8 cellular contexts compared by ENCODE assay signal in genomic region chr2:27380626-27381556, GRCh38. TPM values are rescaled to one million over a fixed set of nuclear protein-coding genes. Genes with fewer than 3 reads are reported as not detected.
A peak's percentile ranks its signal among the peaks of the same experiment; 100 is the strongest.
DNase-seq lines count a peak whose midpoint lies in the region; ATAC-seq and TF ChIP-seq lines count a peak whose summit lies in the region.

Gene ZNF513 (minus strand): TSS chr2:27380734. CDS start chr2:27380526, 208 bp downstream.

- H3K9me3 Mint-ChIP-seq in stimulated activated naive CD8-positive, alpha-beta T cell treated with anti-CD3 and anti-CD28 coated beads, Interleukin-15, amount 100 ng/mL, for 72 hours = no peaks in the 10 kb centered on the region

- no peak within 1 kb of the TSS for H2AFZ ChIP-seq in Loucy (ENCODE audit: low read length)
- H2AFZ ChIP-seq in neural cell (ENCODE audit: low read depth, low read length) = peak within 1 kb of the TSS; percentile 59

- H3K4me3 Mint-ChIP-seq in stimulated activated naive CD8-positive, alpha-beta T cell treated with anti-CD3 and anti-CD28 coated beads, Interleukin-15, amount 100 ng/mL, for 72 hours = peak within 1 kb of the TSS; percentile 90 to 93

- H3K9ac ChIP-seq in Loucy (ENCODE audit: low read depth, low read length, poor library complexity, severe bottlenecking) (peak within 1 kb of the TSS; percentile 62), neural cell (ENCODE audit: low read length) (peak within 1 kb of the TSS; percentile 84)

- H3K9me2 ChIP-seq in Loucy (replicated peaks; ENCODE audit: low read depth, low read length) (no peaks in the 10 kb centered on the region), neural cell (ENCODE audit: insufficient read depth, low read length) (no peaks in the 10 kb centered on the region)

- peak; percentile 94 for DNase-seq in DMS79 (lab: John Stamatoyannopoulos, UW)
- DNase-seq in RWPE2 (ENCODE audit: low spot score) = peak; percentile 97
- DNase-seq in activated effector memory CD4-positive, alpha-beta T cell treated with anti-CD3 and anti-CD28 coated beads, Interleukin-2, amount 50 U/mL, for 16 hours = peak; percentile 95
- DNase-seq in fibroblast of the aortic adventitia (ENCODE audit: low read depth) = peak; percentile 93
- peak; percentile 78 to 91 for DNase-seq in stimulated activated naive CD8-positive, alpha-beta T cell treated with anti-CD3 and anti-CD28 coated beads, Interleukin-15, amount 100 ng/mL, for 72 hours

- peak within 1 kb of the TSS; percentile 60 for H3K4me2 ChIP-seq in Loucy (ENCODE audit: low read depth, low read length, poor library complexity, severe bottlenecking)
- H3K4me2 ChIP-seq in neural cell (ENCODE audit: low read length) = peak within 1 kb of the TSS; percentile 91

- H3K9me3 ChIP-seq in Loucy (ENCODE audit: insufficient read depth, low read depth, low read length) = no peaks in the 10 kb centered on the region
- no peaks in the 10 kb centered on the region for H3K9me3 ChIP-seq in RWPE2 (ENCODE audit: severe bottlenecking)
- no peaks in the 10 kb centered on the region for H3K9me3 ChIP-seq in neural cell (ENCODE audit: low read length)

- peaks cover 55% of the 10 kb centered on the region for H3K4me1 Mint-ChIP-seq in stimulated activated naive CD8-positive, alpha-beta T cell treated with anti-CD3 and anti-CD28 coated beads, Interleukin-15, amount 100 ng/mL, for 72 hours

- H3K4me3 ChIP-seq in Loucy (ENCODE audit: low read length, poor library complexity, severe bottlenecking) (peak within 1 kb of the TSS; percentile 75), RWPE2 (ENCODE audit: severe bottlenecking) (peak within 1 kb of the TSS; percentile 86), fibroblast of the aortic adventitia (ENCODE audit: low read depth, low read length) (peak within 1 kb of the TSS; percentile 88), neural cell (ENCODE audit: low read length) (peak within 1 kb of the TSS; percentile 72)

- H3K79me2 ChIP-seq in Loucy (ENCODE audit: insufficient read depth, low read length) (no peaks in the 10 kb centered on the region), neural cell (replicated peaks; ENCODE audit: insufficient read depth, low read length) (peaks cover 12% of the 10 kb centered on the region)

- H3K4me1 ChIP-seq in Loucy (ENCODE audit: insufficient read depth, low read length, poor library complexity, severe bottlenecking) (no peaks in the 10 kb centered on the region), RWPE2 (ENCODE audit: insufficient read depth, poor library complexity, severe bottlenecking) (peaks cover 10% of the 10 kb centered on the region)

- H3K27ac Mint-ChIP-seq in stimulated activated naive CD8-positive, alpha-beta T cell treated with anti-CD3 and anti-CD28 coated beads, Interleukin-15, amount 100 ng/mL, for 72 hours = peak within 1 kb of the TSS; percentile 92 to 96

- H3K27ac ChIP-seq in RWPE2 (ENCODE audit: poor library complexity, severe bottlenecking) = peak within 1 kb of the TSS; percentile 71
- H3K27ac ChIP-seq in neural cell (ENCODE audit: low read length) = peak within 1 kb of the TSS; percentile 82

- ATAC-seq in GM21825 (IDR thresholded peaks at IDR 0.05; ENCODE audit: unreplicated experiment) (peak; percentile 86), RWPE2 (ENCODE audit: low read depth) (peak; percentile 87)
- peak; percentile 92 for ATAC-seq in stimulated activated naive CD8-positive, alpha-beta T cell treated with anti-CD3 and anti-CD28 coated beads, Interleukin-15, amount 100 ng/mL, for 72 hours

- H3K27me3 ChIP-seq in Loucy (ENCODE audit: insufficient read depth, low read length, poor library complexity, severe bottlenecking) = no peaks in the 10 kb centered on the region
- H3K27me3 ChIP-seq in RWPE2 (ENCODE audit: insufficient read depth, poor library complexity, severe bottlenecking) = no peaks in the 10 kb centered on the region
- no peaks in the 10 kb centered on the region for H3K27me3 ChIP-seq in neural cell (ENCODE audit: insufficient read depth, low read depth, low read length)

- TF ChIP-seq RAD21 in neural cell (conservative IDR thresholded peaks at IDR 0.05) = no peak

- no peaks in the 10 kb centered on the region for H3K27me3 Mint-ChIP-seq in stimulated activated naive CD8-positive, alpha-beta T cell treated with anti-CD3 and anti-CD28 coated beads, Interleukin-15, amount 100 ng/mL, for 72 hours

- H4K20me1 ChIP-seq in Loucy (ENCODE audit: insufficient read depth, low read length, poor library complexity, severe bottlenecking) = no peaks in the 10 kb centered on the region
- H4K20me1 ChIP-seq in neural cell (ENCODE audit: insufficient read depth) = no peaks in the 10 kb centered on the region

- H3F3A ChIP-seq in Loucy (ENCODE audit: low read depth) = peaks cover 7% of the 10 kb centered on the region
- no peaks in the 10 kb centered on the region for H3F3A ChIP-seq in neural cell (ENCODE audit: insufficient read depth, low read length, poor library complexity, severe bottlenecking)

- TF ChIP-seq CTCF in Loucy (conservative IDR thresholded peaks at IDR 0.05; ENCODE audit: low read length) (no peak), RWPE2 (IDR thresholded peaks at IDR 0.05; ENCODE audit: poor library complexity, severe bottlenecking) (no peak), fibroblast of the aortic adventitia (IDR thresholded peaks at IDR 0.05; ENCODE audit: insufficient read depth, low read length) (no peak), neural cell (IDR thresholded peaks at IDR 0.05; ENCODE audit: poor library complexity, severe bottlenecking) (peak; percentile 19)

- peak; percentile 72 for TF ChIP-seq EP300 in neural cell (conservative IDR thresholded peaks at IDR 0.05; ENCODE audit: poor library complexity, severe bottlenecking)

- peaks cover 87% of the 10 kb centered on the region; the same call in 1 of the 2 replicates for H3K36me3 ChIP-seq in Loucy (ENCODE audit: insufficient read depth, low read length)
- H3K36me3 ChIP-seq in RWPE2 (ENCODE audit: low read depth) = peaks cover 81% of the 10 kb centered on the region
- no peaks in the 10 kb centered on the region for H3K36me3 ChIP-seq in neural cell (ENCODE audit: insufficient read depth, low read length)

TF ChIP-seq in neural cell, 6 proteins besides CTCF, POLR2A, EP300 and RAD21:
- TF ChIP-seq TAF1 (IDR thresholded peaks at IDR 0.05; ENCODE audit: low read depth) (peak; percentile 58), EZH2 (IDR thresholded peaks at IDR 0.05; ENCODE audit: borderline replicate concordance, insufficient read depth, low read length, poor library complexity, severe bottlenecking) (no peak), SMC3 (conservative IDR thresholded peaks at IDR 0.05; ENCODE audit: poor library complexity) (no peak), MXI1 (conservative IDR thresholded peaks at IDR 0.05; ENCODE audit: poor library complexity, severe bottlenecking) (peak; percentile 71), POLR2AphosphoS5 (IDR thresholded peaks at IDR 0.05) (peak; percentile 82)
- TF ChIP-seq, protein P1, sequence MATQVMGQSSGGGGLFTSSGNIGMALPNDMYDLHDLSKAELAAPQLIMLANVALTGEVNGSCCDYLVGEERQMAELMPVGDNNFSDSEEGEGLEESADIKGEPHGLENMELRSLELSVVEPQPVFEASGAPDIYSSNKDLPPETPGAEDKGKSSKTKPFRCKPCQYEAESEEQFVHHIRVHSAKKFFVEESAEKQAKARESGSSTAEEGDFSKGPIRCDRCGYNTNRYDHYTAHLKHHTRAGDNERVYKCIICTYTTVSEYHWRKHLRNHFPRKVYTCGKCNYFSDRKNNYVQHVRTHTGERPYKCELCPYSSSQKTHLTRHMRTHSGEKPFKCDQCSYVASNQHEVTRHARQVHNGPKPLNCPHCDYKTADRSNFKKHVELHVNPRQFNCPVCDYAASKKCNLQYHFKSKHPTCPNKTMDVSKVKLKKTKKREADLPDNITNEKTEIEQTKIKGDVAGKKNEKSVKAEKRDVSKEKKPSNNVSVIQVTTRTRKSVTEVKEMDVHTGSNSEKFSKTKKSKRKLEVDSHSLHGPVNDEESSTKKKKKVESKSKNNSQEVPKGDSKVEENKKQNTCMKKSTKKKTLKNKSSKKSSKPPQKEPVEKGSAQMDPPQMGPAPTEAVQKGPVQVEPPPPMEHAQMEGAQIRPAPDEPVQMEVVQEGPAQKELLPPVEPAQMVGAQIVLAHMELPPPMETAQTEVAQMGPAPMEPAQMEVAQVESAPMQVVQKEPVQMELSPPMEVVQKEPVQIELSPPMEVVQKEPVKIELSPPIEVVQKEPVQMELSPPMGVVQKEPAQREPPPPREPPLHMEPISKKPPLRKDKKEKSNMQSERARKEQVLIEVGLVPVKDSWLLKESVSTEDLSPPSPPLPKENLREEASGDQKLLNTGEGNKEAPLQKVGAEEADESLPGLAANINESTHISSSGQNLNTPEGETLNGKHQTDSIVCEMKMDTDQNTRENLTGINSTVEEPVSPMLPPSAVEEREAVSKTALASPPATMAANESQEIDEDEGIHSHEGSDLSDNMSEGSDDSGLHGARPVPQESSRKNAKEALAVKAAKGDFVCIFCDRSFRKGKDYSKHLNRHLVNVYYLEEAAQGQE (IDR thresholded peaks at IDR 0.05; ENCODE audit: borderline replicate concordance) = no peak

RNA-seq across cellular contexts. Expression of gene ZNF513, which starts in this region (rescaled TPM):
- 7.3 and 19.2 TPM in 2 replicates for total RNA-seq in fibroblast of the aortic adventitia (ENCODE audit: low replicate concordance)
- 40.5 and 46.8 TPM in 2 replicates for polyA plus RNA-seq in neural cell
- 25.5 and 27.5 TPM in 2 replicates for polyA minus RNA-seq in neural cell

Comparison
In these comparisons a context has a peak if more than half of its experiments do, and no peak if none do; other contexts are left out.
1. Peak in every context shown above with its lines: DNase-seq, ATAC-seq, H3K4me3 ChIP-seq and H3K27ac ChIP-seq.